In the genomic region with DNA sequence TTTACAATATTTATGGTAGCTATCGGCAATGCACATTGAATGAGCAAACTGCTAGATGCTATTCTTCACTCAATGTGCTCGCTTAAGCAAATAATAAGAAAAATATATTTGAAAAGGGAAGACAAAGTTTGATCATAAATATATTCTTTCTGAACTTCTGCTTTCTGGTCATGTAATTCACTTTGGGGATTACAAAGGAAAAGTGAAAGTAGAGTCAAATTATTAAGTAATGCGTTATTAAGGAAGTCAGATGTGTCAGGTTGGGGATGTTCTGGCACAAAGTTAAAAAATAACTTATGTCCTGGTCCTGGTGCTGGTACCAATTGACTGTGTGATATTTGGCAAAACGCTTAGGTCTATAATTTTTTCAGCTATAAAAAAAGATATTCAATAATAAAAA, we compare ENCODE assay signal across 16 cellular contexts.
"Had no signal": no experiment of that assay in that cellular context is flagged by ENCODE, and none has a peak within 500 bp of the region (broad histone marks: within the 10 kb centered on the region; RNA-seq: fewer than 3 reads in every experiment).

No MANE protein-coding gene starts in this region.

- H3K36me3 Mint-ChIP-seq: activated naive CD8-positive, alpha-beta T cell had no signal

- H3K27me3 Mint-ChIP-seq: activated B cell treated with CpG ODN at 0.5 μM for 24 hours; activated CD8-positive, alpha-beta T cell treated with anti-CD3 and anti-CD28 coated beads for 36 hours; stimulated activated naive CD8-positive, alpha-beta T cell treated with anti-CD3 and anti-CD28 coated beads, Interleukin-15, amount 100 ng/mL, for 72 hours; T-helper 17 cell had no signal

- H3K36me3 ChIP-seq: sigmoid colon, upper lobe of left lung had no signal

- H3K27me3 ChIP-seq: foreskin keratinocyte, sigmoid colon, upper lobe of left lung had no signal

- H3K4me3 ChIP-seq: sigmoid colon, upper lobe of left lung had no signal

- H3K9me3 Mint-ChIP-seq: activated B cell treated with CpG ODN at 0.5 μM for 24 hours; activated CD8-positive, alpha-beta T cell treated with anti-CD3 and anti-CD28 coated beads for 36 hours; activated T-cell treated with anti-CD3 and anti-CD28 coated beads, Interleukin-2, amount 50 U/mL, for 72 hours; neural crest cell had no signal

- H3K4me3 Mint-ChIP-seq: activated B cell treated with CpG ODN at 0.5 μM for 24 hours; activated CD8-positive, alpha-beta T cell treated with anti-CD3 and anti-CD28 coated beads for 36 hours; activated naive CD8-positive, alpha-beta T cell; activated T-cell treated with anti-CD3 and anti-CD28 coated beads, Interleukin-2, amount 50 U/mL, for 72 hours; neural crest cell; stimulated activated naive CD8-positive, alpha-beta T cell treated with anti-CD3 and anti-CD28 coated beads, Interleukin-15, amount 100 ng/mL, for 72 hours; T-helper 17 cell had no signal

- H3K4me1 Mint-ChIP-seq: stimulated activated naive CD8-positive, alpha-beta T cell treated with anti-CD3 and anti-CD28 coated beads, Interleukin-15, amount 100 ng/mL, for 72 hours; T-helper 17 cell had no signal

- H3K27ac Mint-ChIP-seq: activated B cell treated with CpG ODN at 0.5 μM for 24 hours; activated CD8-positive, alpha-beta T cell treated with anti-CD3 and anti-CD28 coated beads for 36 hours; activated naive CD8-positive, alpha-beta T cell; activated T-cell treated with anti-CD3 and anti-CD28 coated beads, Interleukin-2, amount 50 U/mL, for 72 hours; stimulated activated naive CD8-positive, alpha-beta T cell treated with anti-CD3 and anti-CD28 coated beads, Interleukin-15, amount 100 ng/mL, for 72 hours; T-helper 17 cell had no signal

- ATAC-seq: activated CD8-positive, alpha-beta T cell treated with anti-CD3 and anti-CD28 coated beads for 36 hours; activated T-cell treated with anti-CD3 and anti-CD28 coated beads, Interleukin-2, amount 50 U/mL, for 72 hours; foreskin keratinocyte; stimulated activated naive CD8-positive, alpha-beta T cell treated with anti-CD3 and anti-CD28 coated beads, Interleukin-15, amount 100 ng/mL, for 72 hours; T-helper 17 cell had no signal

- DNase-seq: activated B cell treated with CpG ODN at 0.5 μM for 24 hours; activated CD4-positive, alpha-beta T cell treated with anti-CD3 and anti-CD28 coated beads for 48 hours; activated CD8-positive, alpha-beta T cell treated with anti-CD3 and anti-CD28 coated beads for 36 hours; activated gamma-delta T cell; activated T-cell treated with anti-CD3 and anti-CD28 coated beads, Interleukin-2, amount 50 U/mL, for 72 hours; amniotic stem cell; effector CD4-positive, alpha-beta T cell; foreskin keratinocyte; midbrain; sigmoid colon; stimulated activated CD4-positive, alpha-beta T cell treated with anti-CD3 and anti-CD28 coated beads, Interleukin-1b, Interleukin-23, amount 100 ng/mL, for 48 hours; stimulated activated naive CD8-positive, alpha-beta T cell treated with anti-CD3 and anti-CD28 coated beads, Interleukin-15, amount 100 ng/mL, for 72 hours; T-helper 17 cell; upper lobe of left lung had no signal

- H3K27ac ChIP-seq: foreskin keratinocyte, sigmoid colon, upper lobe of left lung had no signal

- H3K4me1 ChIP-seq: sigmoid colon had no signal

- H3K9me3 ChIP-seq: sigmoid colon, upper lobe of left lung had no signal
